1 cellular context compared by ENCODE assay signal in genomic region chr19:11766597-11767591, GRCh38.
TF ChIP-seq lines count a peak whose summit lies in the region.

Gene ZNF441, plus strand, starts transcription at chr19:11767000. Its CDS starts 194 bp downstream, at chr19:11767194.

TF ChIP-seq in GM12878, 131 proteins besides CTCF, POLR2A, EP300 and RAD21 (continued from another document and continues in another):
- TF ChIP-seq CUX1 (IDR thresholded peaks at IDR 0.05; ENCODE audit: insufficient replicate concordance, low read depth, low read length) (no peak), MXI1 (IDR thresholded peaks at IDR 0.05; ENCODE audit: low read depth, low read length) (0 out of 2 replicates have a peak, but pooled peaks have one; percentile 59), IKZF2 (IDR thresholded peaks at IDR 0.05) (peak; percentile 50 to 64; a peak in 3 of 4 replicates), RBBP5 (conservative IDR thresholded peaks at IDR 0.05) (no peak), BCL11A (IDR thresholded peaks at IDR 0.05; ENCODE audit: low read depth, low read length) (no peak), NKRF (conservative IDR thresholded peaks at IDR 0.05) (peak; percentile 70), SUZ12 (IDR thresholded peaks at IDR 0.05; ENCODE audit: unreplicated experiment) (no peak), LARP7 (IDR thresholded peaks at IDR 0.05) (peak; percentile 53; the same call in 1 of the 2 replicates), IRF3 (IDR thresholded peaks at IDR 0.05) (peak; percentile 23; the same call in 1 of the 2 replicates), TCF12 (IDR thresholded peaks at IDR 0.05; ENCODE audit: low read depth, low read length) (no peak), MAX (IDR thresholded peaks at IDR 0.05; ENCODE audit: low read depth, low read length) (no peak; the same call in 1 of the 2 replicates), ZNF24 (IDR thresholded peaks at IDR 0.05) (no peak), SMARCA5 (IDR thresholded peaks at IDR 0.05) (peak; percentile 47; the same call in 1 of the 2 replicates), PAX5 (IDR thresholded peaks at IDR 0.05; ENCODE audit: borderline replicate concordance, low read depth, low read length) (peak; percentile 100), MYC (IDR thresholded peaks at IDR 0.05; ENCODE audit: insufficient read depth, insufficient read length, insufficient replicate concordance, low read length, severe bottlenecking) (no peak), MYB (IDR thresholded peaks at IDR 0.05; ENCODE audit: borderline replicate concordance, low read depth, low read length) (no peak), CHD4 (IDR thresholded peaks at IDR 0.05) (no peak), HCFC1 (IDR thresholded peaks at IDR 0.05; ENCODE audit: low read length) (no peak; the same call in 1 of the 2 replicates), TARDBP (IDR thresholded peaks at IDR 0.05; ENCODE audit: borderline replicate concordance) (no peak), SMC3 (IDR thresholded peaks at IDR 0.05; ENCODE audit: borderline replicate concordance, low read length) (no peak), MLLT1 (IDR thresholded peaks at IDR 0.05) (peak; percentile 67), PML (IDR thresholded peaks at IDR 0.05; ENCODE audit: low read length) (no peak), DPF2 (IDR thresholded peaks at IDR 0.05) (peak; percentile 79; the same call in 1 of the 2 replicates), NFIC (IDR thresholded peaks at IDR 0.05; ENCODE audit: low read depth, low read length) (no peak), MEF2B (IDR thresholded peaks at IDR 0.05; ENCODE audit: partially characterized antibody, poor library complexity, severe bottlenecking) (peak; percentile 75), ETV6 (conservative IDR thresholded peaks at IDR 0.05 in 1 of 2, IDR thresholded peaks at IDR 0.05 in 1 of 2; ENCODE audit: borderline replicate concordance in 1 of 2, low read depth in 1 of 2) (no peak), ESRRA (IDR thresholded peaks at IDR 0.05; ENCODE audit: low read length) (no peak), REST (IDR thresholded peaks at IDR 0.05; ENCODE audit: low read depth, low read length) (no peak), ZBTB4 (CRISPR knock-in tag; IDR thresholded peaks at IDR 0.05) (no peak), RCOR1 (conservative IDR thresholded peaks at IDR 0.05; ENCODE audit: low read depth, low read length) (no peak), ZBTB40 (IDR thresholded peaks at IDR 0.05; ENCODE audit: borderline replicate concordance) (peak; percentile 61; the same call in 1 of the 2 replicates), RELB (IDR thresholded peaks at IDR 0.05; ENCODE audit: low read depth) (no peak)
